Comparison of ENCODE assay signal across 31 cellular contexts in the genomic region with DNA sequence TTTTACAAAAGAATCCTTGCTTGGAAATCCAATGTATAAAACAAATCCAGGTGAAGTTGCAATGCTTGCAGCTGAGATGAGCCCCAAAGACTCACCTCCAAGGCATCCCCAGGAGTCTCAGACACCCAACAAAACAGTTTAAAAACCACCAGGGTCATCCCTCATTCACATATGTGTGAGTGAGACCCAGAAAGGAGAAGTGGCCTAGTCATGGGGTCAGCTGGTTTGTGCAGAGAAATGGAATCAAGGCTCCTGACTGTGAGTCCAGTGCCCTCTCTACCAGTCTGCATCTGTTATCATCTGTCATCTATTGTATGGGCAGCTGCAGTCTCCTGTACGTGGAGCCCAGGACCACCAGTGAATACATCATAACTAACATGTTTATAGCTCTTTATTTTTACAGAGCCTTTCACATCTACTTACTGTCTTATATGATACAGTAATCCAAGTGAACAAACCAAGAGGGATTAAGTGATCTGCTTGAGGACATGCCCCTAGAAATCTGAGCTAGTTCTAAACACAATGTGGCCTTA. TPM values are rescaled to one million over a fixed set of nuclear protein-coding genes. Genes with fewer than 3 reads are reported as not detected.
DNase-seq lines count a peak whose midpoint lies in the region; ATAC-seq and TF ChIP-seq lines count a peak whose summit lies in the region.
"Had no signal": no experiment of that assay in that cellular context is flagged by ENCODE, and none has a peak within 500 bp of the region (broad histone marks: within the 10 kb centered on the region; RNA-seq: fewer than 3 reads in every experiment).

No MANE protein-coding gene starts in this region.

- no peak overlapping the region for H3K27ac ChIP-seq in naive thymus-derived CD4-positive, alpha-beta T cell (ENCODE audit: low read depth, low read length)
- H3K27ac ChIP-seq in caudate nucleus (ENCODE audit: low read depth, low read length) = no peak overlapping the region
- H3K27ac ChIP-seq: esophagus squamous epithelium, sigmoid colon, thoracic aorta had no signal

- H3K4me1 ChIP-seq in naive thymus-derived CD4-positive, alpha-beta T cell (ENCODE audit: control insufficient read depth in 2 of 2, insufficient read depth in 2 of 2, low read length in 2 of 2) = no peaks in the 10 kb centered on the region

- no peaks in the 10 kb centered on the region for H3K36me3 Mint-ChIP-seq in activated CD8-positive, alpha-beta T cell treated with anti-CD3 and anti-CD28 coated beads, Interleukin-2, amount 10 ng/mL, durations not matched to agents 7 days and 5 days (ENCODE audit: low read depth)
- H3K36me3 Mint-ChIP-seq in activated CD8-positive, alpha-beta T cell treated with anti-CD3 and anti-CD28 coated beads for 36 hours (ENCODE audit: low read depth) = no peaks in the 10 kb centered on the region
- H3K36me3 Mint-ChIP-seq in naive thymus-derived CD4-positive, alpha-beta T cell = peaks cover 0 to 3% (median 0%) of the 10 kb centered on the region in 5 donors
- H3K36me3 Mint-ChIP-seq: CD4-positive, alpha-beta memory T cell had no signal

- H3K27me3 ChIP-seq in naive thymus-derived CD4-positive, alpha-beta T cell (ENCODE audit: control insufficient read depth in 2 of 2, insufficient read depth in 2 of 2, low read length in 2 of 2) = no peaks in the 10 kb centered on the region
- H3K27me3 ChIP-seq: esophagus squamous epithelium, sigmoid colon had no signal

- H3K36me3 ChIP-seq in naive thymus-derived CD4-positive, alpha-beta T cell (ENCODE audit: control insufficient read depth in 2 of 3, insufficient read depth in 3 of 3, low read length in 3 of 3) = no peaks in the 10 kb centered on the region
- H3K36me3 ChIP-seq: esophagus squamous epithelium, sigmoid colon, thoracic aorta had no signal

- H3K4me3 Mint-ChIP-seq in activated CD8-positive, alpha-beta T cell treated with anti-CD3 and anti-CD28 coated beads, Interleukin-2, amount 10 ng/mL, durations not matched to agents 7 days and 5 days = no peak overlapping the region
- H3K4me3 Mint-ChIP-seq in activated CD8-positive, alpha-beta T cell treated with anti-CD3 and anti-CD28 coated beads for 36 hours = no peak overlapping the region
- no peak overlapping the region for H3K4me3 Mint-ChIP-seq in naive thymus-derived CD4-positive, alpha-beta T cell
- H3K4me3 Mint-ChIP-seq: activated CD4-positive, alpha-beta T cell treated with anti-CD3 and anti-CD28 coated beads for 36 hours; activated naive CD8-positive, alpha-beta T cell treated with anti-CD3 and anti-CD28 coated beads, Interleukin-2, amount 50 U/mL, for 24 hours; CD4-positive, alpha-beta memory T cell; central memory CD8-positive, alpha-beta T cell; memory B cell had no signal

- POLR2A ChIA-PET in activated CD8-positive, alpha-beta T cell treated with anti-CD3 and anti-CD28 coated beads, Interleukin-2, amount 10 ng/mL, durations not matched to agents 7 days and 5 days (lab: Charles Lee) = no interaction called here
- POLR2A ChIA-PET in activated CD8-positive, alpha-beta T cell treated with anti-CD3 and anti-CD28 coated beads for 36 hours (lab: Charles Lee) = no interaction called here
- POLR2A ChIA-PET in naive thymus-derived CD4-positive, alpha-beta T cell (lab: Charles Lee) = no interaction called here

- no peaks in the 10 kb centered on the region for H3K4me1 Mint-ChIP-seq in activated CD8-positive, alpha-beta T cell treated with anti-CD3 and anti-CD28 coated beads, Interleukin-2, amount 10 ng/mL, durations not matched to agents 7 days and 5 days (ENCODE audit: low read depth)
- no peaks in the 10 kb centered on the region for H3K4me1 Mint-ChIP-seq in activated CD8-positive, alpha-beta T cell treated with anti-CD3 and anti-CD28 coated beads for 36 hours (ENCODE audit: low read depth)
- H3K4me1 Mint-ChIP-seq in naive thymus-derived CD4-positive, alpha-beta T cell = no peaks in the 10 kb centered on the region
- H3K4me1 Mint-ChIP-seq: activated CD4-positive, alpha-beta T cell treated with anti-CD3 and anti-CD28 coated beads for 36 hours; activated naive CD8-positive, alpha-beta T cell treated with anti-CD3 and anti-CD28 coated beads, Interleukin-2, amount 50 U/mL, for 24 hours; CD4-positive, alpha-beta memory T cell; central memory CD8-positive, alpha-beta T cell had no signal

- CTCF ChIA-PET in activated CD8-positive, alpha-beta T cell treated with anti-CD3 and anti-CD28 coated beads, Interleukin-2, amount 10 ng/mL, durations not matched to agents 7 days and 5 days (lab: Charles Lee) = no interaction called here
- CTCF ChIA-PET in activated CD8-positive, alpha-beta T cell treated with anti-CD3 and anti-CD28 coated beads for 36 hours (lab: Charles Lee) = no interaction called here
- CTCF ChIA-PET in naive thymus-derived CD4-positive, alpha-beta T cell (lab: Charles Lee) = no interaction called here

- H3K9me3 Mint-ChIP-seq in activated CD8-positive, alpha-beta T cell treated with anti-CD3 and anti-CD28 coated beads, Interleukin-2, amount 10 ng/mL, durations not matched to agents 7 days and 5 days (ENCODE audit: insufficient read depth) = no peaks in the 10 kb centered on the region
- H3K9me3 Mint-ChIP-seq in activated CD8-positive, alpha-beta T cell treated with anti-CD3 and anti-CD28 coated beads for 36 hours = no peaks in the 10 kb centered on the region
- peaks cover 0 to 6% (median 3%) of the 10 kb centered on the region in 11 donors for H3K9me3 Mint-ChIP-seq in naive thymus-derived CD4-positive, alpha-beta T cell

- no peaks in the 10 kb centered on the region for H3K9me3 ChIP-seq in naive thymus-derived CD4-positive, alpha-beta T cell (ENCODE audit: control insufficient read depth in 2 of 3, low read length in 3 of 3)
- H3K9me3 ChIP-seq: esophagus squamous epithelium, thoracic aorta had no signal

- no peak overlapping the region for H3K27ac Mint-ChIP-seq in activated CD8-positive, alpha-beta T cell treated with anti-CD3 and anti-CD28 coated beads, Interleukin-2, amount 10 ng/mL, durations not matched to agents 7 days and 5 days
- H3K27ac Mint-ChIP-seq in activated CD8-positive, alpha-beta T cell treated with anti-CD3 and anti-CD28 coated beads for 36 hours = no peak overlapping the region
- H3K27ac Mint-ChIP-seq in naive thymus-derived CD4-positive, alpha-beta T cell = no peak overlapping the region
- H3K27ac Mint-ChIP-seq: activated CD4-positive, alpha-beta T cell treated with anti-CD3 and anti-CD28 coated beads for 36 hours; activated naive CD8-positive, alpha-beta T cell treated with anti-CD3 and anti-CD28 coated beads, Interleukin-2, amount 50 U/mL, for 24 hours; CD4-positive, alpha-beta memory T cell; memory B cell; progenitor cell of endocrine pancreas had no signal

- peak; percentile 12 for DNase-seq in activated CD8-positive, alpha-beta T cell treated with anti-CD3 and anti-CD28 coated beads, Interleukin-2, amount 10 ng/mL, durations not matched to agents 7 days and 5 days
- no peak for DNase-seq in activated CD8-positive, alpha-beta T cell treated with anti-CD3 and anti-CD28 coated beads for 36 hours
- peak; percentile 9 for DNase-seq in OCI-M1 (lab: John Stamatoyannopoulos, UW)
- no peak for DNase-seq in naive thymus-derived CD4-positive, alpha-beta T cell
- no peak for DNase-seq in caudate nucleus (lab: John Stamatoyannopoulos, UW)
- DNase-seq in activated CD4-positive, alpha-beta T cell treated with anti-CD3 and anti-CD28 coated beads for 48 hours = no peak
- no peak for DNase-seq in DMS114 treated with DMSO at 0.1 percent for 48 hours (lab: John Stamatoyannopoulos, UW; ENCODE audit: unreplicated experiment)
- no peak for DNase-seq in Kasumi-1 (lab: John Stamatoyannopoulos, UW)
- DNase-seq: activated CD4-positive, alpha-beta T cell treated with anti-CD3 and anti-CD28 coated beads for 36 hours; activated gamma-delta T cell treated with Interleukin-2 at 50 U/mL for 16 hours; activated naive CD8-positive, alpha-beta T cell treated with anti-CD3 and anti-CD28 coated beads, Interleukin-2, amount 50 U/mL, for 24 hours; activated T-cell treated with anti-CD3 and anti-CD28 coated beads, Interleukin-2, amount 50 U/mL, for 1 hour; CD4-positive, alpha-beta memory T cell; esophagus squamous epithelium; left cardiac atrium; NCI-H1105 treated with DMSO at 0.1 percent for 48 hours; NCI-H2029; NCI-H226; NCI-H69; sigmoid colon; stimulated activated CD4-positive, alpha-beta T cell treated with anti-CD3 and anti-CD28 coated beads, Interleukin-15, amount 100 ng/mL, for 24 hours; stimulated activated naive CD8-positive, alpha-beta T cell treated with anti-CD3 and anti-CD28 coated beads, Interleukin-15, Interleukin-2, amounts not matched to agents 100 U/mL and 50 U/mL, for 24 hours; T-helper 2 cell had no signal

- no peak for TF ChIP-seq CTCF in activated CD8-positive, alpha-beta T cell treated with anti-CD3 and anti-CD28 coated beads for 36 hours (IDR thresholded peaks at IDR 0.05)

- intact Hi-C loops in activated CD8-positive, alpha-beta T cell treated with anti-CD3 and anti-CD28 coated beads for 36 hours (cut with micrococcal nuclease) = no loop called here
- intact Hi-C loops in naive thymus-derived CD4-positive, alpha-beta T cell (cut with micrococcal nuclease) = no loop called here

- no peak for ATAC-seq in activated CD8-positive, alpha-beta T cell treated with anti-CD3 and anti-CD28 coated beads, Interleukin-2, amount 10 ng/mL, durations not matched to agents 7 days and 5 days
- ATAC-seq in activated CD8-positive, alpha-beta T cell treated with anti-CD3 and anti-CD28 coated beads for 36 hours = no peak
- peak; percentile 44 for ATAC-seq in naive thymus-derived CD4-positive, alpha-beta T cell
- ATAC-seq: activated CD4-positive, alpha-beta T cell treated with anti-CD3 and anti-CD28 coated beads for 36 hours; activated naive CD8-positive, alpha-beta T cell treated with anti-CD3 and anti-CD28 coated beads, Interleukin-2, amount 50 U/mL, for 24 hours; left cardiac atrium; SK-N-SH treated with all-trans-retinoic acid at 6 μM for 48 hours; stimulated activated naive CD8-positive, alpha-beta T cell treated with anti-CD3 and anti-CD28 coated beads, Interleukin-15, Interleukin-2, amounts not matched to agents 100 U/mL and 50 U/mL, for 24 hours had no signal

- peaks cover 4% of the 10 kb centered on the region for H3K27me3 Mint-ChIP-seq in activated CD8-positive, alpha-beta T cell treated with anti-CD3 and anti-CD28 coated beads, Interleukin-2, amount 10 ng/mL, durations not matched to agents 7 days and 5 days (ENCODE audit: low read depth)
- peaks cover 2% of the 10 kb centered on the region for H3K27me3 Mint-ChIP-seq in activated CD8-positive, alpha-beta T cell treated with anti-CD3 and anti-CD28 coated beads for 36 hours
- H3K27me3 Mint-ChIP-seq in naive thymus-derived CD4-positive, alpha-beta T cell = peaks cover 0 to 16% (median 0%) of the 10 kb centered on the region in 5 donors
- H3K27me3 Mint-ChIP-seq: memory B cell, progenitor cell of endocrine pancreas had no signal

- no peak overlapping the region for H3K4me3 ChIP-seq in naive thymus-derived CD4-positive, alpha-beta T cell (ENCODE audit: low read length)
- H3K4me3 ChIP-seq: esophagus squamous epithelium, sigmoid colon, thoracic aorta had no signal

RNA-seq across cellular contexts. Expression of a gene that starts 27.1 kb away (rescaled TPM):
- not detected for total RNA-seq in activated CD8-positive, alpha-beta T cell treated with anti-CD3 and anti-CD28 coated beads, Interleukin-2, amount 10 ng/mL, durations not matched to agents 7 days and 5 days
- not detected for total RNA-seq in activated CD8-positive, alpha-beta T cell treated with anti-CD3 and anti-CD28 coated beads for 36 hours
- under 1 TPM in 1 of 5 experiments, not detected in 4; 0.56 TPM for total RNA-seq in naive thymus-derived CD4-positive, alpha-beta T cell
- not detected for polyA plus RNA-seq in naive thymus-derived CD4-positive, alpha-beta T cell
- total RNA-seq: activated CD4-positive, alpha-beta T cell treated with anti-CD3 and anti-CD28 coated beads for 36 hours; activated CD8-positive, alpha-beta memory T cell treated with anti-CD3 and anti-CD28 coated beads for 36 hours; CD4-positive, alpha-beta memory T cell; dermis microvascular lymphatic vessel endothelial cell; esophagus squamous epithelium; frontal cortex; left cardiac atrium; thoracic aorta had no signal

Comparison
In these comparisons a context has a peak if more than half of its experiments do, and no peak if none do; other contexts are left out.
1. DNase-seq: peak in activated CD8-positive, alpha-beta T cell treated with anti-CD3 and anti-CD28 coated beads, Interleukin-2, amount 10 ng/mL, durations not matched to agents 7 days and 5 days (single experiment) and OCI-M1 (single experiment); none in activated CD8-positive, alpha-beta T cell treated with anti-CD3 and anti-CD28 coated beads for 36 hours (single experiment), naive thymus-derived CD4-positive, alpha-beta T cell (0 of 9), caudate nucleus (0 of 61), activated CD4-positive, alpha-beta T cell treated with anti-CD3 and anti-CD28 coated beads for 48 hours (single experiment), DMS114 treated with DMSO at 0.1 percent for 48 hours (single experiment) and Kasumi-1 (0 of 2).